ENCODE assay signal across 8 cellular contexts in genomic region chr3:113947372-113948014, GRCh38. TPM values are rescaled to one million over a fixed set of nuclear protein-coding genes. Genes with fewer than 3 reads are reported as not detected.
DNase-seq lines count a peak whose midpoint lies in the region; ATAC-seq and TF ChIP-seq lines count a peak whose summit lies in the region.

Gene ZDHHC23 (plus strand): TSS chr3:113948013. CDS start chr3:113948803, 790 bp downstream.

- H3K4me1 ChIP-seq in BE2C (no peaks in the 10 kb centered on the region), duodenal mucosa (ENCODE audit: control insufficient read depth in 1 of 2, insufficient read depth in 2 of 2, low read length in 2 of 2) (peaks cover 0 to 12% of the 10 kb centered on the region in 2 donors)

- H3K27ac ChIP-seq in duodenal mucosa (ENCODE audit: low read depth, low read length): peak within 1 kb of the TSS; percentile 53

- H3K4me3 ChIP-seq in BE2C (ENCODE audit: low read depth, low read length): peak within 1 kb of the TSS; percentile 32
- peak within 1 kb of the TSS; percentile 83 to 89 for H3K4me3 ChIP-seq in duodenal mucosa (ENCODE audit: low read depth in 1 of 2, low read length in 2 of 2)

- DNase-seq in BE2C (peak; percentile 37), NCI-H524 (lab: John Stamatoyannopoulos, UW) (peak; percentile 40 to 81), lung microvascular endothelial cell (ENCODE audit: low read depth in 2 of 2) (peak; percentile 35 to 87)
- DNase-seq in activated CD4-positive, alpha-beta T cell treated with anti-CD3 and anti-CD28 coated beads, Interleukin-2, amount 50 U/mL, for 4 hours: peak; percentile 38 to 48
- DNase-seq in stimulated activated CD4-positive, alpha-beta T cell treated with anti-CD3 and anti-CD28 coated beads, TNF-alpha, amount 100 ng/mL, for 48 hours (ENCODE audit: low read depth in 3 of 3): peak in 2 of 3 donors; percentile 27 to 45

- H3K36me3 ChIP-seq in BE2C: no peaks in the 10 kb centered on the region
- H3K36me3 ChIP-seq in duodenal mucosa (ENCODE audit: control insufficient read depth in 1 of 2, insufficient read depth in 2 of 2, low read length in 2 of 2): peaks cover 0 to 3% of the 10 kb centered on the region in 2 donors

- H3K9ac ChIP-seq in duodenal mucosa (ENCODE audit: low read depth in 1 of 2, low read length in 2 of 2): peak within 1 kb of the TSS; percentile 59 to 82

- TF ChIP-seq CTCF in BE2C (IDR thresholded peaks at IDR 0.05; ENCODE audit: low read depth, low read length): no peak

- H3K9me3 ChIP-seq in BE2C (no peaks in the 10 kb centered on the region), duodenal mucosa (ENCODE audit: control insufficient read depth in 1 of 2, low read length in 2 of 2) (no peaks in the 10 kb centered on the region)

- peaks cover 95% of the 10 kb centered on the region for H3K27me3 ChIP-seq in BE2C
- H3K27me3 ChIP-seq in duodenal mucosa (ENCODE audit: control insufficient read depth in 1 of 2, insufficient read depth in 2 of 2, low read length in 2 of 2): no peaks in the 10 kb centered on the region

- ATAC-seq in GM19324 (IDR thresholded peaks at IDR 0.05; ENCODE audit: low FRiP score, unreplicated experiment) (peak; percentile 84), HG03439 (IDR thresholded peaks at IDR 0.05; ENCODE audit: unreplicated experiment) (peak; percentile 81)

RNA-seq across cellular contexts. Expression of gene ZDHHC23, which starts in this region (rescaled TPM):
- polyA plus RNA-seq in BE2C (2012; ENCODE audit: insufficient read depth, insufficient read length, low read depth): not detected
- total RNA-seq in lung microvascular endothelial cell: 7.2 and 20.6 TPM in 2 replicates

Comparison
In these comparisons a context has a peak if more than half of its experiments do, and no peak if none do; other contexts are left out.
1. Peak in every context shown above with its lines: DNase-seq, ATAC-seq, H3K4me3 ChIP-seq and H3K27ac ChIP-seq.